In the genomic region with DNA sequence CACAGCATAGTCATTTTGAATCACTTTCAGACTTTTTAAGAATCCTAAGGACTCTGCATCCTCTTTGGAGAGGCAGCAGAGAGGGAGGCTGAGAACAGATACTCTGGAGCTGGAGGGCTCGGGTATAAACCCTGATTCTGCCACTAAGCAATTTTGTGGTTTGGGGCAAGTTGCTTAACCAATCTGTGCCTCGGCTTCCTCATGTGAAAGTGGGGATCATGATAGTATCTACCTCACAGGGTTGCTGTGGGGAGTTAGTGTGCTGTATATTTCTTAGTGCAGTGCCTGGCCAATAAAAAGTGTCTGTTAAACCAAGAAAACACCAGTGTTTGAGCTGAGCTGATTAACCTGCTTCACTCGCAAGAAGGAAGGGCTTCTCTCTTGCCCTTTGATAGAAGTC, we compare ENCODE assay signal across 25 cellular contexts. TPM values are rescaled to one million over a fixed set of nuclear protein-coding genes. Genes with fewer than 3 reads are reported as not detected.
DNase-seq lines count a peak whose midpoint lies in the region; ATAC-seq and TF ChIP-seq lines count a peak whose summit lies in the region.
"Had no signal": no experiment of that assay in that cellular context is flagged by ENCODE, and none has a peak within 500 bp of the region (broad histone marks: within the 10 kb centered on the region; RNA-seq: fewer than 3 reads in every experiment).

No MANE protein-coding gene starts in this region.

- H3K27ac Mint-ChIP-seq in stimulated activated naive CD8-positive, alpha-beta T cell treated with anti-CD3 and anti-CD28 coated beads, Interleukin-15, Interleukin-2, amounts not matched to agents 100 ng/mL and 50 ng/mL, for 24 hours, result peak overlapping the region; percentile 42
- no peak overlapping the region for H3K27ac Mint-ChIP-seq in activated CD4-positive, alpha-beta T cell treated with anti-CD3 and anti-CD28 coated beads, Interleukin-2, amount 10 ng/mL, durations not matched to agents 7 days and 5 days

- peaks cover 61% of the 10 kb centered on the region for H3K36me3 Mint-ChIP-seq in stimulated activated naive CD8-positive, alpha-beta T cell treated with anti-CD3 and anti-CD28 coated beads, Interleukin-15, Interleukin-2, amounts not matched to agents 100 ng/mL and 50 ng/mL, for 24 hours (ENCODE audit: low read depth)
- peaks cover 49% of the 10 kb centered on the region for H3K36me3 Mint-ChIP-seq in activated CD4-positive, alpha-beta T cell treated with anti-CD3 and anti-CD28 coated beads, Interleukin-2, amount 10 ng/mL, durations not matched to agents 7 days and 5 days (ENCODE audit: low read depth)

- peaks cover 41% of the 10 kb centered on the region for H3K4me1 ChIP-seq in vagina

- H3K27me3 ChIP-seq in vagina, result no peaks in the 10 kb centered on the region
- H3K27me3 ChIP-seq: dorsolateral prefrontal cortex, left lung, thyroid gland had no signal

- H3K27me3 Mint-ChIP-seq in stimulated activated naive CD8-positive, alpha-beta T cell treated with anti-CD3 and anti-CD28 coated beads, Interleukin-15, Interleukin-2, amounts not matched to agents 100 ng/mL and 50 ng/mL, for 24 hours, result no peaks in the 10 kb centered on the region
- H3K27me3 Mint-ChIP-seq in activated CD4-positive, alpha-beta T cell treated with anti-CD3 and anti-CD28 coated beads, Interleukin-2, amount 10 ng/mL, durations not matched to agents 7 days and 5 days, result no peaks in the 10 kb centered on the region
- H3K27me3 Mint-ChIP-seq: brain; CD4-positive, alpha-beta memory T cell; progenitor cell of endocrine pancreas had no signal

- intact Hi-C loops in vagina (cut with DNase I), result loop anchor here (10.0 kb wide), 1 partner anchor 64 kb away; no protein-coding TSS in a partner anchor

- no peak overlapping the region for H3K4me3 Mint-ChIP-seq in stimulated activated naive CD8-positive, alpha-beta T cell treated with anti-CD3 and anti-CD28 coated beads, Interleukin-15, Interleukin-2, amounts not matched to agents 100 ng/mL and 50 ng/mL, for 24 hours
- H3K4me3 Mint-ChIP-seq in activated CD4-positive, alpha-beta T cell treated with anti-CD3 and anti-CD28 coated beads, Interleukin-2, amount 10 ng/mL, durations not matched to agents 7 days and 5 days, result no peak overlapping the region
- H3K4me3 Mint-ChIP-seq: CD4-positive, alpha-beta memory T cell had no signal

- POLR2A ChIA-PET in activated CD4-positive, alpha-beta T cell treated with anti-CD3 and anti-CD28 coated beads, Interleukin-2, amount 10 ng/mL, durations not matched to agents 7 days and 5 days (lab: Charles Lee), result no interaction called here

- no peak overlapping the region for H3K4me3 ChIP-seq in vagina
- H3K4me3 ChIP-seq: dorsolateral prefrontal cortex, left lung, thyroid gland had no signal

- no peak for DNase-seq in stimulated activated naive CD8-positive, alpha-beta T cell treated with anti-CD3 and anti-CD28 coated beads, Interleukin-15, Interleukin-2, amounts not matched to agents 100 U/mL and 50 U/mL, for 24 hours
- DNase-seq in NOMO-1 treated with DMSO at 0.1 percent for 48 hours (lab: John Stamatoyannopoulos, UW; ENCODE audit: unreplicated experiment) (peak; percentile 35), amniotic epithelial cell (ENCODE audit: low read depth) (peak; percentile 56), vagina (ENCODE audit: extremely low spot score in 2 of 2) (no peak), NCI-H2171 treated with DMSO at 0.1 percent for 48 hours (lab: John Stamatoyannopoulos, UW) (no peak)
- DNase-seq in activated CD4-positive, alpha-beta T cell treated with anti-CD3 and anti-CD28 coated beads, Interleukin-2, amount 10 ng/mL, durations not matched to agents 7 days and 5 days, result no peak
- DNase-seq: activated CD4-positive, alpha-beta T cell treated with anti-CD3 and anti-CD28 coated beads for 48 hours; activated CD8-positive, alpha-beta memory T cell treated with anti-CD3 and anti-CD28 coated beads, Interleukin-2, amount 50 U/mL, for 4 hours; activated effector memory CD4-positive, alpha-beta T cell treated with Interleukin-2 at 50 U/mL for 16 hours; CD4-positive, alpha-beta memory T cell; dorsolateral prefrontal cortex; left lung; mesendoderm; NCI-H1105; NCI-H2029; NCI-H226; stimulated activated CD4-positive, alpha-beta T cell treated with anti-CD3 and anti-CD28 coated beads, Interleukin-12 subunit alpha, Interleukin-12 subunit beta, amount 100 ng/mL, for 4 hours; stimulated activated CD4-positive, alpha-beta T cell treated with anti-CD3 and anti-CD28 coated beads, Interleukin-4, amount 100 ng/mL, for 4 hours; stimulated activated naive CD4-positive, alpha-beta T cell treated with Interleukin-2 at 50 U/mL for 16 hours; thyroid gland had no signal

- peaks cover 0 to 8% of the 10 kb centered on the region in 2 donors for H3K36me3 ChIP-seq in vagina

- no peak for ATAC-seq in stimulated activated naive CD8-positive, alpha-beta T cell treated with anti-CD3 and anti-CD28 coated beads, Interleukin-15, Interleukin-2, amounts not matched to agents 100 U/mL and 50 U/mL, for 24 hours
- no peak for ATAC-seq in GM18502 (IDR thresholded peaks at IDR 0.05; ENCODE audit: poor library complexity, unreplicated experiment)
- ATAC-seq: left lung, sciatic nerve had no signal

- peak overlapping the region; percentile 3 for H3K27ac ChIP-seq in vagina
- H3K27ac ChIP-seq: thyroid gland had no signal

- peaks cover 16% of the 10 kb centered on the region for H3K4me1 Mint-ChIP-seq in stimulated activated naive CD8-positive, alpha-beta T cell treated with anti-CD3 and anti-CD28 coated beads, Interleukin-15, Interleukin-2, amounts not matched to agents 100 ng/mL and 50 ng/mL, for 24 hours (ENCODE audit: low read depth)
- H3K4me1 Mint-ChIP-seq in activated CD4-positive, alpha-beta T cell treated with anti-CD3 and anti-CD28 coated beads, Interleukin-2, amount 10 ng/mL, durations not matched to agents 7 days and 5 days, result peaks cover 27% of the 10 kb centered on the region

- no peak for TF ChIP-seq CTCF in vagina (IDR thresholded peaks at IDR 0.05)

- CTCF ChIA-PET in activated CD4-positive, alpha-beta T cell treated with anti-CD3 and anti-CD28 coated beads, Interleukin-2, amount 10 ng/mL, durations not matched to agents 7 days and 5 days (lab: Charles Lee), result interaction anchor here (0.6 to 1.8 kb wide), 5 partner anchors 9 to 123 kb away, joined by 3 to 8 read pairs (median 6); no protein-coding TSS in a partner anchor

- no peaks in the 10 kb centered on the region for H3K9me3 ChIP-seq in vagina
- H3K9me3 ChIP-seq: left lung, thyroid gland had no signal

- no peak for TF ChIP-seq POLR2A in vagina (IDR thresholded peaks at IDR 0.05)

- no peaks in the 10 kb centered on the region for H3K9me3 Mint-ChIP-seq in stimulated activated naive CD8-positive, alpha-beta T cell treated with anti-CD3 and anti-CD28 coated beads, Interleukin-15, Interleukin-2, amounts not matched to agents 100 ng/mL and 50 ng/mL, for 24 hours
- H3K9me3 Mint-ChIP-seq in activated CD4-positive, alpha-beta T cell treated with anti-CD3 and anti-CD28 coated beads, Interleukin-2, amount 10 ng/mL, durations not matched to agents 7 days and 5 days, result no peaks in the 10 kb centered on the region
- H3K9me3 Mint-ChIP-seq: brain had no signal

RNA-seq across cellular contexts. Expression of gene CTSH, which starts 34.0 kb away (rescaled TPM):
- total RNA-seq in vagina, result 110 TPM
- total RNA-seq in activated CD4-positive, alpha-beta T cell treated with anti-CD3 and anti-CD28 coated beads, Interleukin-2, amount 10 ng/mL, durations not matched to agents 7 days and 5 days, result 10 to 100 TPM; 46.7 to 54.8 TPM

RNA-seq across cellular contexts. Expression of gene MORF4L1, which starts 38.1 kb away (rescaled TPM):
- total RNA-seq in vagina, result 170 TPM
- 100 to 1,000 TPM; 225 to 274 TPM for total RNA-seq in activated CD4-positive, alpha-beta T cell treated with anti-CD3 and anti-CD28 coated beads, Interleukin-2, amount 10 ng/mL, durations not matched to agents 7 days and 5 days

Comparison
In these comparisons a context has a peak if more than half of its experiments do, and no peak if none do; other contexts are left out.
1. DNase-seq: peak in NOMO-1 treated with DMSO at 0.1 percent for 48 hours (single experiment) and amniotic epithelial cell (single experiment); none in stimulated activated naive CD8-positive, alpha-beta T cell treated with anti-CD3 and anti-CD28 coated beads, Interleukin-15, Interleukin-2, amounts not matched to agents 100 U/mL and 50 U/mL, for 24 hours (single experiment), vagina (0 of 2), NCI-H2171 treated with DMSO at 0.1 percent for 48 hours (single experiment) and activated CD4-positive, alpha-beta T cell treated with anti-CD3 and anti-CD28 coated beads, Interleukin-2, amount 10 ng/mL, durations not matched to agents 7 days and 5 days (single experiment).